ENCODE assay signal across 23 cellular contexts in genomic region chr14:45893127-45893526, GRCh38.
"Had no signal": no experiment of that assay in that cellular context is flagged by ENCODE, and none has a peak within 500 bp of the region (broad histone marks: within the 10 kb centered on the region; RNA-seq: fewer than 3 reads in every experiment).

No MANE protein-coding gene starts in this region.

- H3K4me1 ChIP-seq: gastrocnemius medialis, heart right ventricle, left ventricle myocardium inferior, right atrium auricular region, testis, tibial nerve had no signal

- H3K9me3 ChIP-seq: esophagus muscularis mucosa, gastrocnemius medialis, left ventricle myocardium inferior, right atrium auricular region, sigmoid colon, testis, tibial nerve had no signal

- H3K36me3 ChIP-seq: esophagus muscularis mucosa, gastrocnemius medialis, heart right ventricle, left ventricle myocardium inferior, right atrium auricular region, sigmoid colon, tibial nerve had no signal

- H3K27ac ChIP-seq: dorsolateral prefrontal cortex, epithelial cell of prostate, esophagus muscularis mucosa, gastrocnemius medialis, heart right ventricle, left ventricle myocardium inferior, right atrium auricular region, testis, tibial nerve had no signal

- H3K27me3 ChIP-seq: dorsolateral prefrontal cortex, esophagus muscularis mucosa, gastrocnemius medialis, heart right ventricle, right atrium auricular region, sigmoid colon, testis, tibial nerve had no signal

- ATAC-seq: gastrocnemius medialis; heart right ventricle; naive thymus-derived CD4-positive, alpha-beta T cell; stimulated activated naive B cell treated with anti-CD40 and anti-IgM and Interleukin-4, amounts not matched to agents 10 μg/mL and 1 μg/mL and 100 μg/mL, for 72 hours; stimulated activated naive CD8-positive, alpha-beta T cell treated with anti-CD3 and anti-CD28 coated beads, Interleukin-15, amount 100 ng/mL, for 72 hours had no signal

- H3K4me3 ChIP-seq: dorsolateral prefrontal cortex, esophagus muscularis mucosa, gastrocnemius medialis, heart right ventricle, left ventricle myocardium inferior, lung, right atrium auricular region, sigmoid colon, skin epidermis, testis, tibial nerve had no signal

- DNase-seq: cortex of kidney; dorsolateral prefrontal cortex; effector memory CD4-positive, alpha-beta T cell; gastrocnemius medialis; heart right ventricle; hypothalamus; left ventricle myocardium inferior; mesenchymal stem cell; midbrain; naive thymus-derived CD4-positive, alpha-beta T cell; nephron progenitor cell; sigmoid colon; stimulated activated CD4-positive, alpha-beta T cell treated with anti-CD3 and anti-CD28 coated beads, Interleukin-2, amount 100 ng/mL, for 24 hours; stimulated activated CD4-positive, alpha-beta T cell treated with anti-CD3 and anti-CD28 coated beads, Interleukin-4, amount 100 ng/mL, for 4 hours; stimulated activated naive B cell treated with anti-CD40 and anti-IgM and Interleukin-4, amounts not matched to agents 10 μg/mL and 1 μg/mL and 100 μg/mL, for 72 hours; stimulated activated naive CD8-positive, alpha-beta T cell treated with anti-CD3 and anti-CD28 coated beads, Interleukin-15, amount 100 ng/mL, for 72 hours; testis had no signal
